In genomic region chr17:20073056-20073979, GRCh38 we compare ENCODE assay signal across 8 cellular contexts.
DNase-seq lines count a peak whose midpoint lies in the region; ATAC-seq and TF ChIP-seq lines count a peak whose summit lies in the region.

No MANE protein-coding gene starts in this region.

- no peaks in the 10 kb centered on the region for H3K9me3 Mint-ChIP-seq in activated CD8-positive, alpha-beta T cell treated with anti-CD3 and anti-CD28 coated beads, Interleukin-2, amount 10 ng/mL, durations not matched to agents 7 days and 5 days (ENCODE audit: insufficient read depth)

- ATAC-seq in HG02885 (IDR thresholded peaks at IDR 0.05; ENCODE audit: poor library complexity, unreplicated experiment): peak; percentile 64
- peak; percentile 97 for ATAC-seq in activated CD8-positive, alpha-beta T cell treated with anti-CD3 and anti-CD28 coated beads, Interleukin-2, amount 10 ng/mL, durations not matched to agents 7 days and 5 days

- H3K4me1 Mint-ChIP-seq in activated CD8-positive, alpha-beta T cell treated with anti-CD3 and anti-CD28 coated beads, Interleukin-2, amount 10 ng/mL, durations not matched to agents 7 days and 5 days (ENCODE audit: low read depth): peaks cover 28% of the 10 kb centered on the region

- DNase-seq in Daoy (ENCODE audit: low read depth) (peak; percentile 67), fibroblast of villous mesenchyme (ENCODE audit: low read depth) (peak; percentile 42), HPDE6-E6E7 (ENCODE audit: extremely low spot score) (no peak), RKO (ENCODE audit: low spot score) (no peak), EL (no peak)
- DNase-seq in activated CD8-positive, alpha-beta T cell treated with anti-CD3 and anti-CD28 coated beads, Interleukin-2, amount 10 ng/mL, durations not matched to agents 7 days and 5 days: peak; percentile 70
- DNase-seq in stimulated activated CD4-positive, alpha-beta T cell treated with anti-CD3 and anti-CD28 coated beads, Interleukin-1b, Interleukin-23, amount 100 ng/mL, for 4 hours (ENCODE audit: low read depth in 2 of 2): peak; percentile 2 to 11

- peak overlapping the region; percentile 81 for H3K27ac Mint-ChIP-seq in activated CD8-positive, alpha-beta T cell treated with anti-CD3 and anti-CD28 coated beads, Interleukin-2, amount 10 ng/mL, durations not matched to agents 7 days and 5 days

- no peak for TF ChIP-seq CTCF in fibroblast of villous mesenchyme (IDR thresholded peaks at IDR 0.05; ENCODE audit: insufficient read depth, low read depth, low read length)

- peak overlapping the region; percentile 62 for H3K4me3 Mint-ChIP-seq in activated CD8-positive, alpha-beta T cell treated with anti-CD3 and anti-CD28 coated beads, Interleukin-2, amount 10 ng/mL, durations not matched to agents 7 days and 5 days

- no peaks in the 10 kb centered on the region for H3K36me3 Mint-ChIP-seq in activated CD8-positive, alpha-beta T cell treated with anti-CD3 and anti-CD28 coated beads, Interleukin-2, amount 10 ng/mL, durations not matched to agents 7 days and 5 days (ENCODE audit: low read depth)

- peaks cover 6% of the 10 kb centered on the region for H3K27me3 Mint-ChIP-seq in activated CD8-positive, alpha-beta T cell treated with anti-CD3 and anti-CD28 coated beads, Interleukin-2, amount 10 ng/mL, durations not matched to agents 7 days and 5 days (ENCODE audit: low read depth)

- no peak overlapping the region for H3K4me3 ChIP-seq in fibroblast of villous mesenchyme (ENCODE audit: low read depth, low read length)

- POLR2A ChIA-PET in activated CD8-positive, alpha-beta T cell treated with anti-CD3 and anti-CD28 coated beads, Interleukin-2, amount 10 ng/mL, durations not matched to agents 7 days and 5 days (lab: Charles Lee): no interaction called here

- CTCF ChIA-PET in activated CD8-positive, alpha-beta T cell treated with anti-CD3 and anti-CD28 coated beads, Interleukin-2, amount 10 ng/mL, durations not matched to agents 7 days and 5 days (lab: Charles Lee): interaction anchor here (1.2 to 1.4 kb wide), 3 partner anchors 17 to 65 kb away, joined by 3 to 4 read pairs (median 4); partner anchors contain the start of gene SPECC1

Comparison
In these comparisons a context has a peak if more than half of its experiments do, and no peak if none do; other contexts are left out.
1. DNase-seq: peak in Daoy (single experiment), activated CD8-positive, alpha-beta T cell treated with anti-CD3 and anti-CD28 coated beads, Interleukin-2, amount 10 ng/mL, durations not matched to agents 7 days and 5 days (single experiment), fibroblast of villous mesenchyme (single experiment) and stimulated activated CD4-positive, alpha-beta T cell treated with anti-CD3 and anti-CD28 coated beads, Interleukin-1b, Interleukin-23, amount 100 ng/mL, for 4 hours (2 of 2); none in HPDE6-E6E7 (single experiment), RKO (single experiment) and EL (single experiment).